8 cellular contexts compared by ENCODE assay signal in the genomic region with DNA sequence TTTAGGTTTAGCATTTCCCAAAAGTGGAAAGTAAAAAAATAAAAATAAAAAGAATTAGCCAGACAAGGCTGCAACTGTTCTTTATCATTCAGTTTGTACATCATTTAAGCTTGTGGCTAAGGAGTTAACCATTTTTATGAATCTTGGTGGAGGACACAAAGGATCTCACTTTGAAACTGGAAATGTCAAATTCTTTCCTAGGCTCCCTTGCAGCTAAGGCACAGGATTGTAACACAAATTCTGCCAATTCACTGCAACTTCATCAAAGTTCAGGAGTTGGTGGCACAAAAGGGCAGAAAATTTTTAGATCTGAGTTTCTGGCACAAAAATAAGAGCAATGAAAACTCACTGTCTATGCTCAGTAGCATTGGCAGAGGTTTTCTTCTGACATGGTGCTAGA.
"Had no signal": no experiment of that assay in that cellular context is flagged by ENCODE, and none has a peak within 500 bp of the region (broad histone marks: within the 10 kb centered on the region; RNA-seq: fewer than 3 reads in every experiment).

No MANE protein-coding gene starts in this region.

- ATAC-seq: HepG2 had no signal

- H3K27me3 Mint-ChIP-seq: IgD-negative memory B cell had no signal

- H3K4me3 Mint-ChIP-seq: IgD-negative memory B cell had no signal

- H2AFZ ChIP-seq: GM23248 had no signal

- FAIRE-seq: HepG2 had no signal

- H3K36me3 Mint-ChIP-seq: IgD-negative memory B cell had no signal

- H3K4me3 ChIP-seq: GM23248 had no signal

- H3K9ac ChIP-seq: GM23248 had no signal

- H3K4me1 Mint-ChIP-seq: IgD-negative memory B cell had no signal

- H3K27ac ChIP-seq: GM23248, HL-60 had no signal

- DNase-seq: GM23248, H7, HCEC 1CT, Kasumi-1, KG1 had no signal

- H3K27ac Mint-ChIP-seq: IgD-negative memory B cell had no signal
